In the genomic region with DNA sequence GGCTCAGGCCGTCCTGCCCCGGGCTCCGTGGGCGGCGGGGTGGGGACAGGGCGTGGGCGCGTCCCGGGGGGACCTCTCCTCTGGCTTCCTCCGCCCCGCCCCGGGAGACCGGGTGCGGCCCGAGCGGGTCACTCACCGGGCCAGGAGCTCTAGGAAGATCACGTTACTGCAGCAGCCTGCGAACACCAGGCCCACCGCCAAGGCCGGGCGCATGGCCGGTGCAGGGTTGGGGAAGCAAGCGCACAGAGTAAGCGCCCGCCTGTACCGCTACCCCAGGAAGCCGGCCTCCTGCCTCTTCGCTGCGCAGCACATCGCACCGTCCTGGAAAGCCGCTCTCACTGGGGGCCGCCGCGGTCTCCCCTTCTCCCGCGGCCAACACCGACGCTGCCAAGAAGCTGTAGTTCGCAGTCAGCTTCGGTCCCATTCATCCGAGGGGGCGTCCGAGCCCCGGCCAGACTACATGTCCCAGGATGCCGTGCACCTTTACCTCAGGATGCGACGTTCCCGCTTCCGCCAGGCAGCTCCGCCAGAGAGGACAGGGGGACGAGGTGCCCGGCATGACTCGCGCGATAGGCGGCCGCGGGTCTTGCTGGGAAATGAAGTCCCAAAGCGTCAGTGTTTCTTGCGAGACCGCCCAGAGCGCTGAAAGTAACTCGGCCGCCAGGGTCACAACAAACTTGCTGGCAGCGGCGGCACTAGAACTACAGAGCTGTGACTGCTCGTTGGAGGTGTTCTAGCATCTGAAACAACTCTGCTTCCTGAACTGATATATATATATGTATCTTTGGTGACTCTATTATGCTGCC, we compare ENCODE assay signal across 8 cellular contexts. TPM values are rescaled to one million over a fixed set of nuclear protein-coding genes. Genes with fewer than 3 reads are reported as not detected.
DNase-seq lines count a peak whose midpoint lies in the region; ATAC-seq and TF ChIP-seq lines count a peak whose summit lies in the region.

A gene with protein sequence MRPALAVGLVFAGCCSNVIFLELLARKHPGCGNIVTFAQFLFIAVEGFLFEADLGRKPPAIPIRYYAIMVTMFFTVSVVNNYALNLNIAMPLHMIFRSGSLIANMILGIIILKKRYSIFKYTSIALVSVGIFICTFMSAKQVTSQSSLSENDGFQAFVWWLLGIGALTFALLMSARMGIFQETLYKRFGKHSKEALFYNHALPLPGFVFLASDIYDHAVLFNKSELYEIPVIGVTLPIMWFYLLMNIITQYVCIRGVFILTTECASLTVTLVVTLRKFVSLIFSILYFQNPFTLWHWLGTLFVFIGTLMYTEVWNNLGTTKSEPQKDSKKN (minus strand): TSS at position 392 of the 806 bp plus-strand sequence. CDS start 179 bp downstream, at position 213.

- peaks cover 6% of the 10 kb centered on the region for H3K27me3 Mint-ChIP-seq in activated CD4-positive, alpha-beta T cell treated with anti-CD3 and anti-CD28 coated beads for 36 hours

- POLR2A ChIA-PET in BJ (lab: Charles Lee): no interaction called here
- POLR2A ChIA-PET in activated CD4-positive, alpha-beta T cell treated with anti-CD3 and anti-CD28 coated beads for 36 hours (lab: Charles Lee): interaction anchor here (1.1 kb wide), 1 partner anchor 1234 kb away, joined by 4 read pairs; the partner anchor contains the start of gene CHCHD3

- TF ChIP-seq CTCF in BJ (IDR thresholded peaks at IDR 0.05; ENCODE audit: insufficient read depth, low read depth, low read length): peak; percentile 43

- peak; percentile 99 for ATAC-seq in HG03442 (IDR thresholded peaks at IDR 0.05; ENCODE audit: unreplicated experiment)
- ATAC-seq in activated CD4-positive, alpha-beta T cell treated with anti-CD3 and anti-CD28 coated beads for 36 hours: peak; percentile 100

- no peaks in the 10 kb centered on the region for H3K36me3 ChIP-seq in BJ (ENCODE audit: control insufficient read depth, insufficient read depth, low read length)

- no peaks in the 10 kb centered on the region for H3K9me3 Mint-ChIP-seq in activated CD4-positive, alpha-beta T cell treated with anti-CD3 and anti-CD28 coated beads for 36 hours (ENCODE audit: low read depth)

- CTCF ChIA-PET in BJ (lab: Yijun Ruan, JAX): interaction anchor here (0.9 to 2.3 kb wide), 6 partner anchors 14 to 146 kb away, joined by 3 to 13 read pairs (median 5); no protein-coding TSS in a partner anchor
- CTCF ChIA-PET in activated CD4-positive, alpha-beta T cell treated with anti-CD3 and anti-CD28 coated beads for 36 hours (lab: Charles Lee): interaction anchor here (0.6 to 2.5 kb wide), 7 partner anchors 26 to 141 kb away, joined by 3 to 15 read pairs (median 4); no protein-coding TSS in a partner anchor

- H3K27ac ChIP-seq in cingulate gyrus (ENCODE audit: low read depth, low read length): peak within 1 kb of the TSS; percentile 60

- peak within 1 kb of the TSS; percentile 63 for H3K4me3 ChIP-seq in BJ (ENCODE audit: low read depth, low read length)

- intact Hi-C loops in activated CD4-positive, alpha-beta T cell treated with anti-CD3 and anti-CD28 coated beads for 36 hours (cut with DNase I, micrococcal nuclease): loop anchor here (1.0 to 10.0 kb wide), 10 partner anchors 42 to 1238 kb away; partner anchors contain the start of genes AKR1B1 (in 2 of the 2), CHCHD3 (in 2 of the 2), LRGUK (in 2 of the 2) and AGBL3 (in 1 of the 2)

- H3K4me1 Mint-ChIP-seq in activated CD4-positive, alpha-beta T cell treated with anti-CD3 and anti-CD28 coated beads for 36 hours: peaks cover 15% of the 10 kb centered on the region

- H3K36me3 Mint-ChIP-seq in activated CD4-positive, alpha-beta T cell treated with anti-CD3 and anti-CD28 coated beads for 36 hours (ENCODE audit: low read depth): no peaks in the 10 kb centered on the region

- H3K27ac Mint-ChIP-seq in activated CD4-positive, alpha-beta T cell treated with anti-CD3 and anti-CD28 coated beads for 36 hours: peak within 1 kb of the TSS; percentile 80

- no peaks in the 10 kb centered on the region for H3K27me3 ChIP-seq in BJ (ENCODE audit: control insufficient read depth, insufficient read depth, low read length)

- peak within 1 kb of the TSS; percentile 85 for H3K4me3 Mint-ChIP-seq in activated CD4-positive, alpha-beta T cell treated with anti-CD3 and anti-CD28 coated beads for 36 hours

- DNase-seq in BJ (ENCODE audit: low read depth): peak; percentile 84
- DNase-seq in GM19238 (ENCODE audit: insufficient read length, low spot score): peak; percentile 95
- DNase-seq in NCI-H524 (lab: John Stamatoyannopoulos, UW): peak; percentile 93 to 97
- DNase-seq in activated CD4-positive, alpha-beta T cell treated with anti-CD3 and anti-CD28 coated beads for 36 hours: peak; percentile 97
- peak; percentile 98 for DNase-seq in kidney glomerular epithelial cell (lab: John Stamatoyannopoulos, UW)
- DNase-seq in stimulated activated CD4-positive, alpha-beta T cell treated with anti-CD3 and anti-CD28 coated beads, Interleukin-1b, Interleukin-23, amount 100 ng/mL, for 1 hour (ENCODE audit: low read depth in 2 of 2): peak; percentile 78 to 84

RNA-seq across cellular contexts. Expression of the gene that starts here (rescaled TPM):
- polyA plus RNA-seq in BJ (2011; rRNA removed): 25.1 and 27.3 TPM in 2 replicates
- polyA minus RNA-seq in BJ (2011; rRNA and poly(A)+ RNA removed): 24.9 and 35.9 TPM in 2 replicates
- total RNA-seq in activated CD4-positive, alpha-beta T cell treated with anti-CD3 and anti-CD28 coated beads for 36 hours: 10 to 100 TPM; 13.6 to 15.5 TPM

Comparison
In these comparisons a context has a peak if more than half of its experiments do, and no peak if none do; other contexts are left out.
1. Peak in every context shown above with its lines: DNase-seq, ATAC-seq, H3K4me3 ChIP-seq and H3K27ac ChIP-seq.